ENCODE assay signal across 18 cellular contexts in genomic region chr10:855079-855478, GRCh38.
"Had no signal": no experiment of that assay in that cellular context is flagged by ENCODE, and none has a peak within 500 bp of the region (broad histone marks: within the 10 kb centered on the region; RNA-seq: fewer than 3 reads in every experiment).

No MANE protein-coding gene starts in this region.

- H3K27ac Mint-ChIP-seq: activated naive CD4-positive, alpha-beta T cell treated with anti-CD3 and anti-CD28 coated beads, Interleukin-2, amount 10 ng/mL, durations not matched to agents 7 days and 5 days had no signal

- H3K9me3 ChIP-seq: lower lobe of right lung had no signal

- H3K27me3 Mint-ChIP-seq: activated naive CD4-positive, alpha-beta T cell treated with anti-CD3 and anti-CD28 coated beads, Interleukin-2, amount 10 ng/mL, durations not matched to agents 7 days and 5 days; activated naive CD8-positive, alpha-beta T cell treated with anti-CD3 and anti-CD28 coated beads, Interleukin-2, amount 50 U/mL, for 24 hours; progenitor cell of endocrine pancreas; stimulated activated naive CD8-positive, alpha-beta T cell treated with anti-CD3 and anti-CD28 coated beads, Interleukin-15, amount 100 ng/mL, for 72 hours; T-cell had no signal

- DNase-seq: activated CD4-positive, alpha-beta T cell treated with anti-CD3 and anti-CD28 coated beads for 1 hour; activated effector memory CD4-positive, alpha-beta T cell treated with Interleukin-2 at 50 U/mL for 16 hours; activated naive CD4-positive, alpha-beta T cell treated with anti-CD3 and anti-CD28 coated beads, Interleukin-2, amount 10 ng/mL, durations not matched to agents 7 days and 5 days; activated naive CD8-positive, alpha-beta T cell treated with anti-CD3 and anti-CD28 coated beads, Interleukin-2, amount 50 U/mL, for 24 hours; activated T-cell treated with anti-CD3 and anti-CD28 coated beads, Interleukin-2, amount 50 U/mL, for 1 hour; anterior cingulate cortex; cerebellar nuclear complex; cortex of kidney; hypothalamus; lower lobe of right lung; midbrain; stimulated activated CD4-positive, alpha-beta T cell treated with anti-CD3 and anti-CD28 coated beads, Interleukin-12 subunit alpha, Interleukin-12 subunit beta, amount 100 ng/mL, for 4 hours; stimulated activated CD4-positive, alpha-beta T cell treated with anti-CD3 and anti-CD28 coated beads, Interleukin-1b, Interleukin-23, amount 100 ng/mL, for 48 hours; stimulated activated naive CD8-positive, alpha-beta T cell treated with anti-CD3 and anti-CD28 coated beads, Interleukin-15, amount 100 ng/mL, for 72 hours; T-cell; trophoblast cell had no signal

- ATAC-seq: activated naive CD8-positive, alpha-beta T cell treated with anti-CD3 and anti-CD28 coated beads, Interleukin-2, amount 50 U/mL, for 24 hours; lower lobe of right lung; stimulated activated naive CD8-positive, alpha-beta T cell treated with anti-CD3 and anti-CD28 coated beads, Interleukin-15, amount 100 ng/mL, for 72 hours; T-cell had no signal

- H3K4me1 ChIP-seq: right atrium auricular region had no signal

- H3K4me3 ChIP-seq: lower lobe of right lung, right atrium auricular region had no signal

- H3K27me3 ChIP-seq: right atrium auricular region had no signal

- H3K4me3 Mint-ChIP-seq: activated naive CD4-positive, alpha-beta T cell treated with anti-CD3 and anti-CD28 coated beads, Interleukin-2, amount 10 ng/mL, durations not matched to agents 7 days and 5 days; activated naive CD8-positive, alpha-beta T cell treated with anti-CD3 and anti-CD28 coated beads, Interleukin-2, amount 50 U/mL, for 24 hours; stimulated activated naive CD8-positive, alpha-beta T cell treated with anti-CD3 and anti-CD28 coated beads, Interleukin-15, amount 100 ng/mL, for 72 hours; T-cell had no signal

- H3K27ac ChIP-seq: lower lobe of right lung, right atrium auricular region had no signal
